Comparison of ENCODE assay signal across 1 cellular context in the genomic region with DNA sequence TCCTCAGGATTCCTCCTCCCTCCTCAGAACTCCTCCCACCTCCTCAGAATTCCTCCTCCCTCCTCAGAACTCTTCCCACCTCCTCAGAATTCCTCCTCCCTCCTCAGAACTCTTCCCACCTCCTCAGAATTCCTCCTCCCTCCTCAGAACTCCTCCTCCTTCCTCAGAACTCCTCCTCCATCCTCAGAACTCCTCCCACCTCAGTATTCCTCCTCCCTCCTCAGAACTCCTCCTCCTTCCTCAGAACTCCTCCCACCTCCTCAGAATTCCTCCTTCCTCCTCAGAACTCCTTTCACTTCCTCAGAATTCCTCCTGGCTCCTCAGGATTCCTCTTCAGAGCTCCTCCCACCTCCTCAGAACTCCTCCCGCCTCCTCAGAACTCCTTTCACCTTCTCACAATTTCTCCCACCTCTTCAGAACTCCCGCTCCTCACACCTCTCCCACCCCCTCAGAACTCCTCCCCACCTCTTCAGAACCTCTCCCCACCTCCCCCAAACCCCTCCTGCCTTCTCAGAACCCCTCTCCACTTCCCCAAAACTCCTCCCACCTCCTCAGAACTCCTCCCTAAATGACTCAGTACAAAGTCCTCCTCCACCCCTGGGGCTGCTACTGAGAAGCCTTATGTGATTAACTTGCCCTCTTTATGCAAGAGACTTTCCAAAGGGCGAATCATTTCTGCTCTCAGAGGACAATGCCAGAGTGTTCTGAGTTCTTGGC.
TF ChIP-seq lines count a peak whose summit lies in the region.

No MANE protein-coding gene starts in this region.

TF ChIP-seq in endothelial cell of umbilical vein, 7 proteins besides CTCF, POLR2A, EP300 and RAD21 (continued from another document):
- TF ChIP-seq MYC (IDR thresholded peaks at IDR 0.05; ENCODE audit: low read depth, low read length) (no peak), EZH2 (IDR thresholded peaks at IDR 0.05; ENCODE audit: borderline replicate concordance, low read depth, low read length, severe bottlenecking) (no peak), JUN (IDR thresholded peaks at IDR 0.05; ENCODE audit: borderline replicate concordance, insufficient read depth, insufficient read length, low read depth) (no peak), POLR2AphosphoS5 (IDR thresholded peaks at IDR 0.05; ENCODE audit: insufficient read depth, low read depth, low read length) (no peak), GATA2 (IDR thresholded peaks at IDR 0.05; ENCODE audit: insufficient read depth, insufficient read length, low read depth, low read length) (no peak)
TF ChIP-seq in endothelial cell of umbilical vein: peak in this region for 0.
